In genomic region chr17:77952368-77952767, GRCh38 we compare ENCODE assay signal across 29 cellular contexts.
"Had no signal": no experiment of that assay in that cellular context is flagged by ENCODE, and none has a peak within 500 bp of the region (broad histone marks: within the 10 kb centered on the region; RNA-seq: fewer than 3 reads in every experiment).

No MANE protein-coding gene starts in this region.

- H3K27ac Mint-ChIP-seq: activated B cell treated with CpG ODN at 0.5 μM for 24 hours; activated CD4-positive, alpha-beta memory T cell treated with anti-CD3 and anti-CD28 coated beads, Interleukin-2, amount 10 ng/mL, durations not matched to agents 7 days and 5 days; activated naive CD8-positive, alpha-beta T cell treated with anti-CD3 and anti-CD28 coated beads, Interleukin-2, amount 10 ng/mL, durations not matched to agents 7 days and 5 days; T-helper 1 cell treated with Interleukin-12 subunit alpha and Interleukin-12 subunit beta and Interleukin-4 antibody, amounts not matched to agents 30 μg/mL and 1 μg/mL, for 36 hours had no signal

- H3K27me3 ChIP-seq: adrenal gland, Peyer's patch had no signal

- H3K4me3 Mint-ChIP-seq: activated B cell treated with CpG ODN at 0.5 μM for 24 hours; activated CD4-positive, alpha-beta memory T cell treated with anti-CD3 and anti-CD28 coated beads, Interleukin-2, amount 10 ng/mL, durations not matched to agents 7 days and 5 days; activated naive CD8-positive, alpha-beta T cell treated with anti-CD3 and anti-CD28 coated beads, Interleukin-2, amount 10 ng/mL, durations not matched to agents 7 days and 5 days; T-helper 1 cell treated with Interleukin-12 subunit alpha and Interleukin-12 subunit beta and Interleukin-4 antibody, amounts not matched to agents 30 μg/mL and 1 μg/mL, for 36 hours had no signal

- ATAC-seq: SK-N-SH treated with all-trans-retinoic acid at 6 μM for 48 hours had no signal

- H3K9me3 Mint-ChIP-seq: activated CD4-positive, alpha-beta memory T cell treated with anti-CD3 and anti-CD28 coated beads, Interleukin-2, amount 10 ng/mL, durations not matched to agents 7 days and 5 days; activated naive CD8-positive, alpha-beta T cell treated with anti-CD3 and anti-CD28 coated beads, Interleukin-2, amount 10 ng/mL, durations not matched to agents 7 days and 5 days had no signal

- H3K36me3 ChIP-seq: adrenal gland, Peyer's patch, SJSA1 had no signal

- H3K4me1 ChIP-seq: adrenal gland, Peyer's patch had no signal

- H3K9me3 ChIP-seq: adrenal gland, Peyer's patch had no signal

- H3K4me3 ChIP-seq: adrenal gland, Peyer's patch, SJSA1 had no signal

- H3K27ac ChIP-seq: adrenal gland, Peyer's patch, RWPE1, SJSA1 had no signal

- DNase-seq: activated B cell treated with CpG ODN at 0.5 μM for 24 hours; activated CD4-positive, alpha-beta memory T cell treated with anti-CD3 and anti-CD28 coated beads, Interleukin-2, amount 10 ng/mL, durations not matched to agents 7 days and 5 days; activated CD4-positive, alpha-beta T cell treated with anti-CD3 and anti-CD28 coated beads for 1 hour; activated CD4-positive, alpha-beta T cell treated with anti-CD3 and anti-CD28 coated beads, Interleukin-2, amount 50 U/mL, for 1 hour; activated CD8-positive, alpha-beta memory T cell treated with anti-CD3 and anti-CD28 coated beads, Interleukin-2, amount 50 U/mL, for 4 hours; activated naive CD4-positive, alpha-beta T cell treated with anti-CD3 and anti-CD28 coated beads, Interleukin-2, amount 50 U/mL, for 16 hours; activated naive CD8-positive, alpha-beta T cell treated with anti-CD3 and anti-CD28 coated beads, Interleukin-2, amount 10 ng/mL, durations not matched to agents 7 days and 5 days; activated T-cell treated with anti-CD3 and anti-CD28 coated beads, Interleukin-2, amount 50 U/mL, for 1 hour; adrenal gland; anterior cingulate cortex; cerebellar nuclear complex; KG1; MV-4-11; NCI-H1105; NCI-H1436; NCI-H1694 treated with DMSO at 0.1 percent for 48 hours; NCI-H2081; NCI-H2227 treated with DMSO at 0.1 percent for 48 hours; NCI-H446 treated with DMSO at 0.1 percent for 48 hours; NCI-H526; NCI-H774; Peyer's patch; Right ventricle myocardium superior; SW 1271; T-helper 9 cell had no signal
